1 cellular context compared by ENCODE assay signal in the genomic region with DNA sequence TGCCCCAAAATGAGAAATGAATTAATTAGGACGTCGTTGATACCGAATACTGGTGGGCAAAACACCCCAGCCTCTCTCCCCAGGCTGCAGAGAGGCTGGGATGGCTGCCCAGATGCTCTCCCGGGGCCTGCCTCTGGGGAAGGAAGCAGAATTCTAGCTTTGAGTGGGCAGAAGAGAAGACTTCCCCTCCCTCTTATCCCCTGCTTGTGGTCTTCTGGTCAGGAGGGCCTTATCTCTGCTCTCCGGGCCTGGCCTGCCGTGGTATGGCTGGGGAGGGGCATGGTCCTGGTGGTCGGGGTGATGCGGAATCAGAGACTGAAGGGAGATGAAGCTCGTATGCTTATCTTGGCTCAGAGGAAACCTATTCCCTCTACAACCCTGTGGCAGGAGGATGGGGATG.
TF ChIP-seq lines count a peak whose summit lies in the region.

No MANE protein-coding gene starts in this region.

TF ChIP-seq in HepG2, 621 proteins besides CTCF, POLR2A, EP300 and RAD21:
- no peak for TF ChIP-seq PHF20 (CRISPR knock-in tag; IDR thresholded peaks at IDR 0.05)
TF ChIP-seq in HepG2: peak in this region for 0.
